In genomic region chr4:154366956-154367355, GRCh38 we compare ENCODE assay signal across 1 cellular context.
TF ChIP-seq lines count a peak whose summit lies in the region.

No MANE protein-coding gene starts in this region.

TF ChIP-seq in WTC11, 78 proteins besides CTCF, POLR2A, EP300 and RAD21 (continued from another document):
- TF ChIP-seq, protein P1, sequence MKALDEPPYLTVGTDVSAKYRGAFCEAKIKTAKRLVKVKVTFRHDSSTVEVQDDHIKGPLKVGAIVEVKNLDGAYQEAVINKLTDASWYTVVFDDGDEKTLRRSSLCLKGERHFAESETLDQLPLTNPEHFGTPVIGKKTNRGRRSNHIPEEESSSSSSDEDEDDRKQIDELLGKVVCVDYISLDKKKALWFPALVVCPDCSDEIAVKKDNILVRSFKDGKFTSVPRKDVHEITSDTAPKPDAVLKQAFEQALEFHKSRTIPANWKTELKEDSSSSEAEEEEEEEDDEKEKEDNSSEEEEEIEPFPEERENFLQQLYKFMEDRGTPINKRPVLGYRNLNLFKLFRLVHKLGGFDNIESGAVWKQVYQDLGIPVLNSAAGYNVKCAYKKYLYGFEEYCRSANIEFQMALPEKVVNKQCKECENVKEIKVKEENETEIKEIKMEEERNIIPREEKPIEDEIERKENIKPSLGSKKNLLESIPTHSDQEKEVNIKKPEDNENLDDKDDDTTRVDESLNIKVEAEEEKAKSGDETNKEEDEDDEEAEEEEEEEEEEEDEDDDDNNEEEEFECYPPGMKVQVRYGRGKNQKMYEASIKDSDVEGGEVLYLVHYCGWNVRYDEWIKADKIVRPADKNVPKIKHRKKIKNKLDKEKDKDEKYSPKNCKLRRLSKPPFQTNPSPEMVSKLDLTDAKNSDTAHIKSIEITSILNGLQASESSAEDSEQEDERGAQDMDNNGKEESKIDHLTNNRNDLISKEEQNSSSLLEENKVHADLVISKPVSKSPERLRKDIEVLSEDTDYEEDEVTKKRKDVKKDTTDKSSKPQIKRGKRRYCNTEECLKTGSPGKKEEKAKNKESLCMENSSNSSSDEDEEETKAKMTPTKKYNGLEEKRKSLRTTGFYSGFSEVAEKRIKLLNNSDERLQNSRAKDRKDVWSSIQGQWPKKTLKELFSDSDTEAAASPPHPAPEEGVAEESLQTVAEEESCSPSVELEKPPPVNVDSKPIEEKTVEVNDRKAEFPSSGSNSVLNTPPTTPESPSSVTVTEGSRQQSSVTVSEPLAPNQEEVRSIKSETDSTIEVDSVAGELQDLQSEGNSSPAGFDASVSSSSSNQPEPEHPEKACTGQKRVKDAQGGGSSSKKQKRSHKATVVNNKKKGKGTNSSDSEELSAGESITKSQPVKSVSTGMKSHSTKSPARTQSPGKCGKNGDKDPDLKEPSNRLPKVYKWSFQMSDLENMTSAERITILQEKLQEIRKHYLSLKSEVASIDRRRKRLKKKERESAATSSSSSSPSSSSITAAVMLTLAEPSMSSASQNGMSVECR (CRISPR knock-in tag; IDR thresholded peaks at IDR 0.05; ENCODE audit: borderline replicate concordance), result no peak
- TF ChIP-seq ZNF416 (CRISPR knock-in tag; IDR thresholded peaks at IDR 0.05) (no peak), TEAD4 (CRISPR knock-in tag; IDR thresholded peaks at IDR 0.05) (no peak), HMGA2 (CRISPR knock-in tag; IDR thresholded peaks at IDR 0.05) (no peak), SP1 (CRISPR knock-in tag; conservative IDR thresholded peaks at IDR 0.05) (no peak), OVOL2 (CRISPR knock-in tag; IDR thresholded peaks at IDR 0.05; ENCODE audit: borderline replicate concordance) (no peak), ZNF317 (CRISPR knock-in tag; IDR thresholded peaks at IDR 0.05; ENCODE audit: borderline replicate concordance, low read depth) (no peak)
- TF ChIP-seq, protein P2, sequence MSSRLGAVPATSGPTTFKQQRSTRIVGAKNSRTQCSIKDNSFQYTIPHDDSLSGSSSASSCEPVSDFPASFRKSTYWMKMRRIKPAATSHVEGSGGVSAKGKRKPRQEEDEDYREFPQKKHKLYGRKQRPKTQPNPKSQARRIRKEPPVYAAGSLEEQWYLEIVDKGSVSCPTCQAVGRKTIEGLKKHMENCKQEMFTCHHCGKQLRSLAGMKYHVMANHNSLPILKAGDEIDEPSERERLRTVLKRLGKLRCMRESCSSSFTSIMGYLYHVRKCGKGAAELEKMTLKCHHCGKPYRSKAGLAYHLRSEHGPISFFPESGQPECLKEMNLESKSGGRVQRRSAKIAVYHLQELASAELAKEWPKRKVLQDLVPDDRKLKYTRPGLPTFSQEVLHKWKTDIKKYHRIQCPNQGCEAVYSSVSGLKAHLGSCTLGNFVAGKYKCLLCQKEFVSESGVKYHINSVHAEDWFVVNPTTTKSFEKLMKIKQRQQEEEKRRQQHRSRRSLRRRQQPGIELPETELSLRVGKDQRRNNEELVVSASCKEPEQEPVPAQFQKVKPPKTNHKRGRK (CRISPR knock-in tag; IDR thresholded peaks at IDR 0.05; ENCODE audit: borderline replicate concordance), result no peak
